In genomic region chr15:99719096-99719541, GRCh38 we compare ENCODE assay signal across 1 cellular context.
TF ChIP-seq lines count a peak whose summit lies in the region.

No MANE protein-coding gene starts in this region.

TF ChIP-seq in GM12878, 131 proteins besides CTCF, POLR2A, EP300 and RAD21 (continued from another document):
- TF ChIP-seq PRDM15 (CRISPR knock-in tag; IDR thresholded peaks at IDR 0.05) (no peak), MLLT1 (IDR thresholded peaks at IDR 0.05) (peak; percentile 75; the same call in 1 of the 2 replicates)
